In the genomic region with DNA sequence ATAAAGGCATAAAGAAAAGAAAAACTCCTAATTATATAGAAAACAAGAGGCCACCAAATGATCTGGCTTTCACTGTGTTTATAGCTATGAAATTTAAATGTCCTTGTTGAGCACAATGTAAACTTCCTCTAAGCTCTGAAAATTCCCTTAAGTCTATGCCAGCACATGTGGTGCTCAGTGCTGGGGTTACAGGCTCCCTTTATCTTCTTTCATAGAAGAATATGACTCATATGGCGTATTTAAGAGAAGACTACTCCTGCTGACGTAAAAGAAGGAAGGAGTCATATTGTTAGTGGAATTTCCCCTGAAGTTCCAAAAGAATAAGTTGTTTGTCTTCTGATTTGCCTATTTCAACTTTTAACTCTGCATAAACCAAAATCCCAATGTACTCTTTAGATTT, we compare ENCODE assay signal across 9 cellular contexts. TPM values are rescaled to one million over a fixed set of nuclear protein-coding genes. Genes with fewer than 3 reads are reported as not detected.
DNase-seq lines count a peak whose midpoint lies in the region; ATAC-seq and TF ChIP-seq lines count a peak whose summit lies in the region.
"Had no signal": no experiment of that assay in that cellular context is flagged by ENCODE, and none has a peak within 500 bp of the region (broad histone marks: within the 10 kb centered on the region; RNA-seq: fewer than 3 reads in every experiment).

No MANE protein-coding gene starts in this region.

- no peaks in the 10 kb centered on the region for H3K27me3 Mint-ChIP-seq in MCF 10A (ENCODE audit: insufficient read depth, unreplicated experiment)

- peak overlapping the region; percentile 54 for H3K4me3 Mint-ChIP-seq in MCF 10A (ENCODE audit: unreplicated experiment)

- H3K4me1 ChIP-seq in breast epithelium: no peaks in the 10 kb centered on the region
- H3K4me1 ChIP-seq in left ventricle myocardium inferior: peaks cover 88% of the 10 kb centered on the region
- H3K4me1 ChIP-seq in transverse colon: peaks cover 6 to 57% (median 16%) of the 10 kb centered on the region in 4 donors

- POLR2A ChIA-PET in MCF 10A (lab: Yijun Ruan, JAX): interaction anchor here (0.6 to 18.3 kb wide), 19 partner anchors 10 to 831 kb away, joined by 3 to 650 read pairs (median 5); partner anchors contain the start of genes TTC1 and UBLCP1

- H3K27me3 ChIP-seq in breast epithelium (no peaks in the 10 kb centered on the region), left ventricle myocardium inferior (ENCODE audit: low read depth) (no peaks in the 10 kb centered on the region), transverse colon (no peaks in the 10 kb centered on the region)
- H3K27me3 ChIP-seq: cardiac muscle cell had no signal

- peak overlapping the region in 1 of 2 donors; percentile 18 for H3K27ac ChIP-seq in breast epithelium
- peak overlapping the region; percentile 64 for H3K27ac ChIP-seq in left ventricle myocardium inferior (replicated peaks)
- peak overlapping the region; percentile 31 to 57 (median 41) for H3K27ac ChIP-seq in transverse colon
- no peak overlapping the region for H3K27ac ChIP-seq in substantia nigra (ENCODE audit: low read depth, low read length, poor library complexity, severe bottlenecking)
- H3K27ac ChIP-seq: cardiac muscle cell had no signal

- ATAC-seq in HG03196 (IDR thresholded peaks at IDR 0.05; ENCODE audit: unreplicated experiment): peak; percentile 65

- H3K9me3 ChIP-seq in breast epithelium: no peaks in the 10 kb centered on the region
- H3K9me3 ChIP-seq in left ventricle myocardium inferior (replicated peaks): no peaks in the 10 kb centered on the region
- no peaks in the 10 kb centered on the region for H3K9me3 ChIP-seq in transverse colon

- TF ChIP-seq POLR2A in breast epithelium (IDR thresholded peaks at IDR 0.05) (no peak), transverse colon (IDR thresholded peaks at IDR 0.05) (no peak)

- intact Hi-C loops in MCF 10A (cut with micrococcal nuclease): loop anchor here (1.0 kb wide), 1 partner anchor 28 kb away; no protein-coding TSS in a partner anchor
- intact Hi-C loops in breast epithelium (cut with DNase I; ENCODE audit: low total_unique reads): no loop called here
- intact Hi-C loops in left ventricle myocardium inferior (cut with micrococcal nuclease): no loop called here
- intact Hi-C loops in transverse colon (cut with DNase I; ENCODE audit: low total_unique reads): no loop called here

- no peak overlapping the region for H3K4me3 ChIP-seq in breast epithelium
- H3K4me3 ChIP-seq in left ventricle myocardium inferior: no peak overlapping the region
- H3K4me3 ChIP-seq in transverse colon: no peak overlapping the region
- H3K4me3 ChIP-seq: cardiac muscle cell had no signal

- peaks cover 95% of the 10 kb centered on the region for H3K36me3 Mint-ChIP-seq in MCF 10A (ENCODE audit: insufficient read depth, unreplicated experiment)

- CTCF ChIA-PET in MCF 10A (lab: Yijun Ruan, JAX): interaction anchor here (0.7 to 1.6 kb wide), 2 partner anchors 12 to 22 kb away, joined by 3 to 4 read pairs; no protein-coding TSS in a partner anchor

- WGBS in transverse colon (ENCODE audit: low coverage in 1 of 2), 2 donors: 21 to 31% methylated on average over 2 of the region's 2 CpGs

- H3K4me1 Mint-ChIP-seq in MCF 10A (ENCODE audit: insufficient read depth, unreplicated experiment): peaks cover 77% of the 10 kb centered on the region

- BruUV-seq in MCF 10A (replicated peaks; lab: Mats Ljungman, UMichigan): no TSS peak

- in situ Hi-C loops in transverse colon (cut with MboI; ENCODE audit: low pct_ligation_motif_present in 1 of 4, low pct_unique_long_range_greater_than_20kb in 1 of 4, low sequenced_read_pairs in 3 of 4): no loop called here

- H3K36me3 ChIP-seq in breast epithelium (no peaks in the 10 kb centered on the region), left ventricle myocardium inferior (no peaks in the 10 kb centered on the region), transverse colon (no peaks in the 10 kb centered on the region)

- TF ChIP-seq CTCF in MCF 10A (IDR thresholded peaks at IDR 0.05; ENCODE audit: unreplicated experiment) (no peak), breast epithelium (IDR thresholded peaks at IDR 0.05) (no peak), left ventricle myocardium inferior (IDR thresholded peaks at IDR 0.05; ENCODE audit: borderline replicate concordance) (no peak), transverse colon (IDR thresholded peaks at IDR 0.05) (no peak)

- TF ChIP-seq EP300 in transverse colon (IDR thresholded peaks at IDR 0.05; ENCODE audit: low read depth): no peak

- DNase-seq in MCF 10A (ENCODE audit: unreplicated experiment) (peak; percentile 95), breast epithelium (ENCODE audit: low spot score in 2 of 2) (no peak), left ventricle myocardium inferior (no peak), transverse colon (peak; percentile 14), NCI-H524 (lab: John Stamatoyannopoulos, UW) (no peak), substantia nigra (lab: John Stamatoyannopoulos, UW) (no peak)
- DNase-seq in activated CD4-positive, alpha-beta T cell treated with anti-CD3 and anti-CD28 coated beads, Interleukin-2, amount 50 U/mL, for 48 hours: peak; percentile 28 to 32

- no peaks in the 10 kb centered on the region for H3K9me3 Mint-ChIP-seq in MCF 10A (ENCODE audit: unreplicated experiment)

- peak overlapping the region; percentile 96 for H3K27ac Mint-ChIP-seq in MCF 10A (ENCODE audit: low read depth, unreplicated experiment)

RNA-seq across cellular contexts. Expression of gene RNF145, which starts 30.4 kb away (rescaled TPM):
- total RNA-seq in MCF 10A (2022): 122 and 157 TPM in 2 replicates
- total RNA-seq in breast epithelium: 10 to 100 TPM; 40.5 to 68.2 (median 41.3) TPM
- total RNA-seq in left ventricle myocardium inferior: 18.0 TPM
- total RNA-seq in transverse colon: 10 to 100 TPM; 11.5 to 59.4 (median 29.2) TPM

Comparison
In these comparisons a context has a peak if more than half of its experiments do, and no peak if none do; other contexts are left out.
1. DNase-seq: peak in MCF 10A (single experiment), activated CD4-positive, alpha-beta T cell treated with anti-CD3 and anti-CD28 coated beads, Interleukin-2, amount 50 U/mL, for 48 hours (2 of 2) and transverse colon (single experiment); none in breast epithelium (0 of 2), left ventricle myocardium inferior (single experiment), NCI-H524 (0 of 2) and substantia nigra (0 of 49).